Comparison of ENCODE assay signal across 12 cellular contexts in the genomic region with DNA sequence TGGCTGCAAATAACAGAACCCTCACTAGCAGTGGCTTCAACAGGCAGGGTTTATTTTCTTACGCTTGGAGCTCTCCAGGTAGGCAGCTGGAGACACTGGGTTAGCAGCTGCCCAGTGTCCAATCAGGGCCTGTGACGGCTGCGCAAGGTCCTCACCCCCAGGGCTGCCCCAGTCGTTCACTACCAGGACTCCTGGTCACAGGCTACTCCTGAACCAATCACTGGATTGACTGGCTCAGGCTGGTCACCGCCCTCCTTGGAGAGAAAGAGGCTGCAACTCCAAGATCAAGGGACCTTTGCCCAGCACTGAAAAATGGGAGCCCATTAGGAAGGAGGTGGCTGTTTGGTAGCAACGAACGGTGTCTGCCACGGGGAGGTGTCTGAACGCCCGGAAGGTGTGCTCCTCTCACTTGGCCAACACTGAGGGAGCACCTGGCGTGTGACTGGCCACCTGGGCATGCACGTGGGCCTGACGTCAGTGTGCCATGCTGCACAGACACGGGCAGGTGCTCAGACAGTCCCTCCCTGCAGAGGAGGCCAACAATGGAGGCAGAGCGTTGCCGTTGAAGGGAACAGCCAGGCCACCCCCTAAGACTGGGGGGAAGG. TPM values are rescaled to one million over a fixed set of nuclear protein-coding genes. Genes with fewer than 3 reads are reported as not detected.
DNase-seq lines count a peak whose midpoint lies in the region; ATAC-seq and TF ChIP-seq lines count a peak whose summit lies in the region.
"Had no signal": no experiment of that assay in that cellular context is flagged by ENCODE, and none has a peak within 500 bp of the region (broad histone marks: within the 10 kb centered on the region; RNA-seq: fewer than 3 reads in every experiment).

No MANE protein-coding gene starts in this region.

- no peak overlapping the region for H2AFZ ChIP-seq in HCT116 (ENCODE audit: low read depth, low read length, poor library complexity, severe bottlenecking)
- no peak overlapping the region for H2AFZ ChIP-seq in PC-9

- H3K4me2 ChIP-seq in HCT116 (ENCODE audit: low read length): peak overlapping the region; percentile 22
- peak overlapping the region; percentile 81 for H3K4me2 ChIP-seq in PC-9

- H4K20me1 ChIP-seq in HCT116 (ENCODE audit: insufficient read depth) (no peaks in the 10 kb centered on the region), PC-9 (ENCODE audit: insufficient read depth) (no peaks in the 10 kb centered on the region)

- H3K79me2 ChIP-seq in HCT116 (ENCODE audit: insufficient read depth, low read length) (no peaks in the 10 kb centered on the region), PC-9 (ENCODE audit: low read depth) (no peaks in the 10 kb centered on the region)

- DNase-seq in AG20443 (ENCODE audit: low spot score) (peak; percentile 25), HCT116 (ENCODE audit: low read depth, low spot score) (peak; percentile 67), PC-9 (no peak), islet precursor cell (peak; percentile 46), epidermal melanocyte (ENCODE audit: insufficient read length, low spot score) (no peak), Ammon's horn (ENCODE audit: low spot score) (no peak)
- DNase-seq in effector CD8-positive, alpha-beta T cell (lab: John Stamatoyannopoulos, UW): no peak
- DNase-seq: EL; heart right ventricle; NCI-H1092 treated with DMSO at 0.1 percent for 48 hours; stimulated activated CD4-positive, alpha-beta T cell treated with anti-CD3 and anti-CD28 coated beads, Interleukin-4, amount 100 ng/mL, for 1 hour had no signal

- peak; percentile 90 for TF ChIP-seq POLR2A in HCT116 (IDR thresholded peaks at IDR 0.05; ENCODE audit: borderline replicate concordance, extremely low read depth, insufficient read depth, insufficient read length)

- no peaks in the 10 kb centered on the region for H3K36me3 ChIP-seq in HCT116 (ENCODE audit: control insufficient read depth in 1 of 2, insufficient read depth in 2 of 2, low read length in 2 of 2)
- no peaks in the 10 kb centered on the region for H3K36me3 ChIP-seq in PC-9 (ENCODE audit: low read depth)

- intact Hi-C loops in HCT116 (cut with micrococcal nuclease) (loop anchor here (5.0 kb wide), 1 partner anchor 91 kb away; a partner anchor contains a TSS), PC-9 (cut with micrococcal nuclease; ENCODE audit: unreplicated experiment) (loop anchor here (5.0 kb wide), 1 partner anchor 371 kb away; a partner anchor contains a TSS)

- TF ChIP-seq RAD21 in HCT116 (IDR thresholded peaks at IDR 0.05; ENCODE audit: low read depth): no peak

- H3K27ac ChIP-seq in HCT116 (ENCODE audit: low read depth, low read length): peak overlapping the region; percentile 3; the same call in 1 of the 2 replicates
- no peak overlapping the region for H3K27ac ChIP-seq in PC-9

- H3K4me1 ChIP-seq in HCT116 (ENCODE audit: control insufficient read depth in 1 of 2, insufficient read depth in 2 of 2, low read length in 2 of 2) (peaks cover 8 to 46% of the 10 kb centered on the region in 2 experiments; a peak in 3 of 4 replicates), PC-9 (replicated peaks; ENCODE audit: insufficient read depth) (peaks cover 40% of the 10 kb centered on the region)

- POLR2A ChIA-PET in HCT116 (lab: Charles Lee): no interaction called here
- POLR2A ChIA-PET in PC-9 (lab: Charles Lee; ENCODE audit: unreplicated experiment): no interaction called here

- CTCF ChIA-PET in HCT116 (lab: Charles Lee) (interaction anchor here (1.2 kb wide), 1 partner anchor 115 kb away, joined by 3 read pairs; a partner anchor contains a TSS), PC-9 (lab: Charles Lee) (no interaction called here)

- no peak overlapping the region for H3K4me3 ChIP-seq in HCT116 (replicated peaks in 1 of 2; ENCODE audit: low read depth in 1 of 2, low read length in 2 of 2)
- H3K4me3 ChIP-seq in PC-9: no peak overlapping the region

- H3K9me2 ChIP-seq in HCT116 (ENCODE audit: insufficient read depth) (no peaks in the 10 kb centered on the region), PC-9 (ENCODE audit: insufficient read depth) (no peaks in the 10 kb centered on the region)

- RAD21 ChIA-PET in HCT116 (lab: Charles Lee; ENCODE audit: low non-redundant PET in 1 of 2, low total read pairs in 2 of 2, uncharacterized antibody in 2 of 2, unreplicated experiment in 2 of 2): no interaction called here

- peak; percentile 67 for ATAC-seq in HCT116
- no peak for ATAC-seq in GM21423 (IDR thresholded peaks at IDR 0.05; ENCODE audit: unreplicated experiment)
- ATAC-seq: heart right ventricle had no signal

- no peak overlapping the region for H3K9ac ChIP-seq in HCT116 (ENCODE audit: low read length)

- H3F3A ChIP-seq in PC-9 (ENCODE audit: insufficient read depth, low read depth): peaks cover 21% of the 10 kb centered on the region

- TF ChIP-seq CTCF in HCT116 (IDR thresholded peaks at IDR 0.05 in 2 of 3, conservative IDR thresholded peaks at IDR 0.05 in 1 of 3; ENCODE audit: borderline replicate concordance in 1 of 3, insufficient read depth in 1 of 3, low read depth in 2 of 3, low read length in 2 of 3) (0 out of 6 replicates have a peak, but pooled peaks of 1 of the 3 experiments have one; percentile 10), PC-9 (conservative IDR thresholded peaks at IDR 0.05) (no peak)

- no peaks in the 10 kb centered on the region for H3K9me3 ChIP-seq in HCT116 (ENCODE audit: control insufficient read depth in 1 of 2, insufficient read depth in 1 of 2, low read depth in 1 of 2, low read length in 2 of 2)
- H3K9me3 ChIP-seq in PC-9 (ENCODE audit: insufficient read depth, low read depth): no peaks in the 10 kb centered on the region
- H3K9me3 ChIP-seq: heart right ventricle had no signal

- H3K27me3 ChIP-seq in HCT116 (ENCODE audit: insufficient read depth, low read length): peaks cover 6% of the 10 kb centered on the region; the same call in 1 of the 2 replicates
- H3K27me3 ChIP-seq in PC-9 (ENCODE audit: insufficient read depth, low read depth): no peaks in the 10 kb centered on the region

- no TSS peak for BruUV-seq in HCT116 (replicated peaks; lab: Mats Ljungman, UMichigan)
- no TSS peak for BruUV-seq in PC-9 (replicated peaks; lab: Mats Ljungman, UMichigan)

TF ChIP-seq in HCT116, 20 proteins besides CTCF, POLR2A, EP300 and RAD21:
- TF ChIP-seq EZH2phosphoT487 (IDR thresholded peaks at IDR 0.05; ENCODE audit: borderline replicate concordance) (no peak), CBX3 (IDR thresholded peaks at IDR 0.05; ENCODE audit: low read depth) (peak; percentile 35; the same call in 1 of the 2 replicates), YY1 (IDR thresholded peaks at IDR 0.05; ENCODE audit: extremely low read depth, insufficient replicate concordance, low read depth, low read length) (no peak), TCF7L2 (IDR thresholded peaks at IDR 0.05; ENCODE audit: borderline replicate concordance, extremely low read depth, insufficient read depth, insufficient read length) (peak; percentile 8)
- TF ChIP-seq, protein P1, sequence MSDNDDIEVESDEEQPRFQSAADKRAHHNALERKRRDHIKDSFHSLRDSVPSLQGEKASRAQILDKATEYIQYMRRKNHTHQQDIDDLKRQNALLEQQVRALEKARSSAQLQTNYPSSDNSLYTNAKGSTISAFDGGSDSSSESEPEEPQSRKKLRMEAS (IDR thresholded peaks at IDR 0.05): peak; percentile 95

RNA-seq across cellular contexts. Expression of a gene that starts 5.1 kb away (rescaled TPM):
- total RNA-seq in HCT116 (2021; ENCODE audit: unreplicated experiment) (16.4 TPM), PC-9 (2021) (16.6 and 23.7 TPM in 2 replicates)
- polyA plus RNA-seq in HCT116 (2012): 8.0 and 10.3 TPM in 2 replicates

RNA-seq across cellular contexts. Expression of a gene that starts 22.2 kb away (rescaled TPM):
- total RNA-seq in HCT116 (2021; ENCODE audit: unreplicated experiment) (6.4 TPM), PC-9 (2021) (0.79 and 0.88 TPM in 2 replicates)
- polyA plus RNA-seq in HCT116 (2012): 2.1 and 2.6 TPM in 2 replicates

RNA-seq across cellular contexts. Expression of a gene that starts 40.2 kb away (rescaled TPM):
- total RNA-seq in HCT116 (2021; ENCODE audit: unreplicated experiment) (55.1 TPM), PC-9 (2021) (60.0 and 70.4 TPM in 2 replicates)
- polyA plus RNA-seq in HCT116 (2012): 35.5 and 42.0 TPM in 2 replicates

RNA-seq across cellular contexts. Expression of a gene that starts 44.6 kb away (rescaled TPM):
- total RNA-seq in HCT116 (2021; ENCODE audit: unreplicated experiment) (35.1 TPM), PC-9 (2021) (66.2 and 72.2 TPM in 2 replicates)
- 23.4 and 28.1 TPM in 2 replicates for polyA plus RNA-seq in HCT116 (2012)

RNA-seq across cellular contexts. Expression of a gene that starts 49.8 kb away (rescaled TPM):
- total RNA-seq in HCT116 (2021; ENCODE audit: unreplicated experiment) (16.0 TPM), PC-9 (2021) (5.8 and 7.6 TPM in 2 replicates)
- 7.2 and 7.3 TPM in 2 replicates for polyA plus RNA-seq in HCT116 (2012)

Comparison
In these comparisons a context has a peak if more than half of its experiments do, and no peak if none do; other contexts are left out.
1. DNase-seq: peak in AG20443 (single experiment), HCT116 (single experiment) and islet precursor cell (single experiment); none in PC-9 (0 of 2), epidermal melanocyte (single experiment), effector CD8-positive, alpha-beta T cell (single experiment) and Ammon's horn (single experiment).